Comparison of ENCODE assay signal across 8 cellular contexts in genomic region chr9:75089369-75089766, GRCh38.
DNase-seq lines count a peak whose midpoint lies in the region; ATAC-seq and TF ChIP-seq lines count a peak whose summit lies in the region.

No MANE protein-coding gene starts in this region.

- H3K9me3 ChIP-seq in SU-DHL-6 (ENCODE audit: insufficient read depth, low read length) = no peaks in the 10 kb centered on the region

- TF ChIP-seq CTCF in SU-DHL-6 (IDR thresholded peaks at IDR 0.05; ENCODE audit: insufficient read depth, low read length, poor library complexity, severe bottlenecking) (no peak), fibroblast of mammary gland (conservative IDR thresholded peaks at IDR 0.05; ENCODE audit: control insufficient read depth, insufficient read depth, low read depth, low read length) (no peak)

- H3K9ac ChIP-seq in SU-DHL-6 (ENCODE audit: low read length) (peak overlapping the region; percentile 70), rectal smooth muscle tissue (ENCODE audit: low read length) (no peak overlapping the region)

- H3K4me3 ChIP-seq in GM08714 (ENCODE audit: low read length) (peak overlapping the region; percentile 91), SU-DHL-6 (ENCODE audit: insufficient read depth, low read length, poor library complexity, severe bottlenecking) (peak overlapping the region; percentile 94), fibroblast of mammary gland (ENCODE audit: control insufficient read depth, low read depth, low read length) (peak overlapping the region; percentile 89), rectal smooth muscle tissue (ENCODE audit: low read length) (peak overlapping the region; percentile 94)

- no peak for ATAC-seq in GM18511 (IDR thresholded peaks at IDR 0.05; ENCODE audit: unreplicated experiment)

- no peaks in the 10 kb centered on the region; the same call in 1 of the 2 replicates for H4K20me1 ChIP-seq in SU-DHL-6 (ENCODE audit: low read depth, low read length)

- H2AFZ ChIP-seq in SU-DHL-6 (ENCODE audit: low read depth, low read length, severe bottlenecking) = peak overlapping the region; percentile 75

- H3K27me3 ChIP-seq in SU-DHL-6 (ENCODE audit: low read length) (no peaks in the 10 kb centered on the region), rectal smooth muscle tissue (ENCODE audit: control insufficient read depth, insufficient read depth, low read length) (no peaks in the 10 kb centered on the region)

- H3K79me2 ChIP-seq in SU-DHL-6 (ENCODE audit: insufficient read depth, low read length) = peaks cover 56% of the 10 kb centered on the region

- no peak overlapping the region for H3K27ac ChIP-seq in SU-DHL-6 (ENCODE audit: low read depth, low read length)
- H3K27ac ChIP-seq in rectal smooth muscle tissue (ENCODE audit: low read depth, low read length) = peak overlapping the region; percentile 21

- H3K4me2 ChIP-seq in SU-DHL-6 (ENCODE audit: low read depth, low read length, poor library complexity, severe bottlenecking) = peak overlapping the region; percentile 97

- no peaks in the 10 kb centered on the region for H3K36me3 ChIP-seq in SU-DHL-6 (ENCODE audit: low read length)
- H3K36me3 ChIP-seq in rectal smooth muscle tissue (ENCODE audit: control insufficient read depth, insufficient read depth, low read length) = no peaks in the 10 kb centered on the region

- no peaks in the 10 kb centered on the region for H3K9me2 ChIP-seq in SU-DHL-6 (replicated peaks; ENCODE audit: insufficient read depth, low read length)

- DNase-seq in fibroblast of mammary gland (ENCODE audit: low read depth) (no peak), iPS-NIHi7 (ENCODE audit: extremely low spot score) (no peak), HUDEP-2 (lab: John Stamatoyannopoulos, UW; ENCODE audit: unreplicated experiment in 76 of 76) (no peak), NCI-H1436 treated with DMSO at 0.1 percent for 48 hours (lab: John Stamatoyannopoulos, UW) (no peak)

- peaks cover 12% of the 10 kb centered on the region for H3F3A ChIP-seq in SU-DHL-6 (ENCODE audit: insufficient read depth)

- no peaks in the 10 kb centered on the region for H3K4me1 ChIP-seq in rectal smooth muscle tissue (ENCODE audit: control insufficient read depth, insufficient read depth, low read length)
